In genomic region chr1:225451340-225451739, GRCh38 we compare ENCODE assay signal across 20 cellular contexts. TPM values are rescaled to one million over a fixed set of nuclear protein-coding genes. Genes with fewer than 3 reads are reported as not detected.
A peak's percentile ranks its signal among the peaks of the same experiment; 100 is the strongest.
DNase-seq lines count a peak whose midpoint lies in the region; ATAC-seq and TF ChIP-seq lines count a peak whose summit lies in the region.
"Had no signal": no experiment of that assay in that cellular context is flagged by ENCODE, and none has a peak within 500 bp of the region (broad histone marks: within the 10 kb centered on the region; RNA-seq: fewer than 3 reads in every experiment).

No MANE protein-coding gene starts in this region.

- H2BK12ac ChIP-seq in mesenchymal stem cell (ENCODE audit: low read length in 2 of 2), result no peak overlapping the region

- 80% methylated on average over 6 of the region's 6 CpGs for WGBS in right cardiac atrium
- 90% methylated on average over 4 of the region's 6 CpGs for WGBS in mesenchymal stem cell

- H3K23ac ChIP-seq in mesenchymal stem cell (ENCODE audit: low read length in 2 of 2), result no peak overlapping the region

- H3K9ac ChIP-seq in mesenchymal stem cell (ENCODE audit: low read length), result no peak overlapping the region

- H4K91ac ChIP-seq in mesenchymal stem cell (ENCODE audit: low read length), result no peak overlapping the region

- peak overlapping the region; percentile 5 for H2AK5ac ChIP-seq in mesenchymal stem cell (ENCODE audit: low read length, severe bottlenecking)

- no peak overlapping the region for H3K4me3 ChIP-seq in left ventricle myocardium inferior
- no peak overlapping the region for H3K4me3 ChIP-seq in right cardiac atrium (ENCODE audit: low read length)
- H3K4me3 ChIP-seq in mesenchymal stem cell (ENCODE audit: insufficient read depth in 1 of 2, low read depth in 1 of 2, low read length in 2 of 2), result no peak overlapping the region
- H3K4me3 ChIP-seq: ovary, smooth muscle cell had no signal

- no peaks in the 10 kb centered on the region for H3K9me3 ChIP-seq in left ventricle myocardium inferior (replicated peaks)
- H3K9me3 ChIP-seq in right cardiac atrium (ENCODE audit: control insufficient read depth, low read length), result no peaks in the 10 kb centered on the region
- H3K9me3 ChIP-seq in mesenchymal stem cell (ENCODE audit: control insufficient read depth, low read length), result no peaks in the 10 kb centered on the region
- H3K9me3 ChIP-seq: ovary had no signal

- no peak for ATAC-seq in right cardiac atrium
- no peak for ATAC-seq in GM19351 (IDR thresholded peaks at IDR 0.05; ENCODE audit: unreplicated experiment)
- ATAC-seq: esophagus mucosa; SK-N-SH treated with all-trans-retinoic acid at 6 μM for 48 hours; stimulated activated naive B cell treated with anti-CD40 and anti-IgM and Interleukin-4, amounts not matched to agents 10 μg/mL and 1 μg/mL and 100 μg/mL, for 72 hours had no signal

- no peak overlapping the region for H3K18ac ChIP-seq in mesenchymal stem cell (ENCODE audit: low read depth in 1 of 2, low read length in 2 of 2)

- H2AFZ ChIP-seq in mesenchymal stem cell (ENCODE audit: low read depth, low read length), result no peak overlapping the region

- no peak overlapping the region for H3K4me2 ChIP-seq in mesenchymal stem cell (ENCODE audit: low read length, poor library complexity, severe bottlenecking)
- H3K4me2 ChIP-seq: smooth muscle cell had no signal

- no peak overlapping the region for H4K8ac ChIP-seq in mesenchymal stem cell (ENCODE audit: low read length)

- peak overlapping the region; percentile 35 for H3K27ac ChIP-seq in left ventricle myocardium inferior (replicated peaks)
- no peak overlapping the region for H3K27ac ChIP-seq in right cardiac atrium (ENCODE audit: low read length)
- H3K27ac ChIP-seq in mesenchymal stem cell (ENCODE audit: low read length, poor library complexity, severe bottlenecking), result no peak overlapping the region
- H3K27ac ChIP-seq: ovary had no signal

- H3K14ac ChIP-seq in mesenchymal stem cell (ENCODE audit: low read length in 2 of 2), result no peak overlapping the region

- intact Hi-C loops in left ventricle myocardium inferior (cut with micrococcal nuclease) (no loop called here), right cardiac atrium (cut with DNase I) (no loop called here)

- no peak for DNase-seq in left ventricle myocardium inferior
- no peak for DNase-seq in right cardiac atrium
- DNase-seq in RPMI7951 (ENCODE audit: low read depth), result peak; percentile 51
- DNase-seq in mesenchymal stem cell, result no peak
- DNase-seq in amniotic stem cell (lab: John Stamatoyannopoulos, UW), result no peak
- no peak for DNase-seq in hypothalamus (lab: John Stamatoyannopoulos, UW)
- DNase-seq in stimulated activated CD4-positive, alpha-beta T cell treated with anti-CD3 and anti-CD28 coated beads, Interleukin-2, amount 100 ng/mL, for 48 hours, result no peak
- DNase-seq: activated gamma-delta T cell treated with Interleukin-2 at 50 U/mL for 16 hours; cortex of kidney; DMS153; head of caudate nucleus; midbrain; NCI-H187 treated with DMSO at 0.1 percent for 48 hours; NCI-H510A treated with DMSO at 0.1 percent for 48 hours; stimulated activated naive B cell treated with anti-CD40 and anti-IgM and Interleukin-4, amounts not matched to agents 10 μg/mL and 1 μg/mL and 100 μg/mL, for 72 hours had no signal

- no peak overlapping the region for H2BK15ac ChIP-seq in mesenchymal stem cell (ENCODE audit: low read depth, poor library complexity, severe bottlenecking)

- H3K27me3 ChIP-seq in left ventricle myocardium inferior (ENCODE audit: low read depth) (no peaks in the 10 kb centered on the region), right cardiac atrium (ENCODE audit: control insufficient read depth, insufficient read depth) (no peaks in the 10 kb centered on the region), mesenchymal stem cell (ENCODE audit: control insufficient read depth in 1 of 2, insufficient read depth in 1 of 2, low read length in 2 of 2) (peaks cover 0 to 14% of the 10 kb centered on the region in 2 experiments)
- H3K27me3 ChIP-seq: ovary had no signal

- no peak overlapping the region for H2BK120ac ChIP-seq in mesenchymal stem cell (ENCODE audit: low read depth, low read length)

- H3K36me3 ChIP-seq in left ventricle myocardium inferior (no peaks in the 10 kb centered on the region), mesenchymal stem cell (ENCODE audit: control insufficient read depth in 1 of 2, insufficient read depth in 2 of 2, low read depth in 1 of 2, low read length in 2 of 2) (no peaks in the 10 kb centered on the region)
- H3K36me3 ChIP-seq: ovary had no signal

- TF ChIP-seq CTCF in left ventricle myocardium inferior (IDR thresholded peaks at IDR 0.05; ENCODE audit: borderline replicate concordance), result no peak

- no peak overlapping the region for H2BK5ac ChIP-seq in mesenchymal stem cell (ENCODE audit: low read depth, low read length, poor library complexity, severe bottlenecking)

- no peak overlapping the region for H3K4ac ChIP-seq in mesenchymal stem cell (ENCODE audit: low read depth in 1 of 2, low read length in 2 of 2)

- H3K79me1 ChIP-seq in mesenchymal stem cell (replicated peaks; ENCODE audit: low read length, poor library complexity, severe bottlenecking), result no peaks in the 10 kb centered on the region

- H3K4me1 ChIP-seq in left ventricle myocardium inferior, result peaks cover 32% of the 10 kb centered on the region
- peaks cover 15% of the 10 kb centered on the region for H3K4me1 ChIP-seq in right cardiac atrium (ENCODE audit: control insufficient read depth, insufficient read depth, low read length)
- peaks cover 22% of the 10 kb centered on the region for H3K4me1 ChIP-seq in mesenchymal stem cell (ENCODE audit: control insufficient read depth, insufficient read depth, low read depth, low read length)

RNA-seq across cellular contexts. Expression of gene LBR, which starts 23.5 kb away (rescaled TPM):
- 8.9 TPM for total RNA-seq in left ventricle myocardium inferior
- 10 to 100 TPM; 16.6 to 21.6 (median 19.2) TPM for total RNA-seq in right cardiac atrium
- polyA plus RNA-seq in right cardiac atrium, result 7.8 TPM
- 26.1 and 38.2 TPM in 2 replicates for total RNA-seq in RPMI7951 (2014; rRNA removed; shearing (Covaris generic))
- polyA plus RNA-seq in mesenchymal stem cell (2013, experiment 1 of 2), result 30.8 TPM
- polyA plus RNA-seq in mesenchymal stem cell (2013, experiment 2 of 2), result 30.9 TPM
